In the genomic region with DNA sequence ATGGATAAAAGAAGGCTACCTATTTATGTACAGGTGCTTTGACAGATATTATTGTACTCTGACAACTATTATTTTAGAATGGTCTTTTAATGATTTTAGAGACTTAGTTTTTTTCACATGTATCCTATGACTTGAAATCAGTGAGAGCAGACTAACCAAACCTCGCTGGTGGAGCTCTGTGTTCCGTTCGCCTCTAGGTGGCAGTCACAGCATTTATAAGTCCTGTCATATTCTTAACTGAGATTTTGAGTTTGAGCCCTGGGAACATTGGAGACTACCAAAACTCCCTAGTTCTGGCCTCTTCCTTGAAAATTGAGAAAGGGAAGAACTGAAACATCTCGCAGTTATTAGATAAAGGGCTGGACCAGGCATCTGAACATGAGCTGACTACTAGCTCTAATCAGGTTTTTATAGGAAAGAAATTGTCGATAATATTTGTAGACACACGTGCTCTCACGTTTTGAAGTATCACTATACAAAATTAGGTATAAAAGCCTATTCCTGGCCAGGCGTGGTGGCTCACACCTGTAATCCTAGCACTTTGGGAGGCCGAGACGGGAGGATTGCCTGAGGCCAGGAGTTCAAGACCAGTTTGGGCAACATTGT, we compare ENCODE assay signal across 8 cellular contexts. TPM values are rescaled to one million over a fixed set of nuclear protein-coding genes. Genes with fewer than 3 reads are reported as not detected.
A peak's percentile ranks its signal among the peaks of the same experiment; 100 is the strongest.
DNase-seq lines count a peak whose midpoint lies in the region; ATAC-seq and TF ChIP-seq lines count a peak whose summit lies in the region.

No MANE protein-coding gene starts in this region.

- H3K4me1 ChIP-seq in IMR-90 (ENCODE audit: control insufficient read depth, insufficient read depth, low read length), result peaks cover 8% of the 10 kb centered on the region; the same call in 1 of the 2 replicates
- no peaks in the 10 kb centered on the region for H3K4me1 ChIP-seq in OCI-LY7 (ENCODE audit: insufficient read depth, low read length, poor library complexity, severe bottlenecking)
- H3K4me1 ChIP-seq in esophagus squamous epithelium, result peaks cover 6 to 21% (median 11%) of the 10 kb centered on the region in 3 donors

- no peaks in the 10 kb centered on the region for H3K27me3 Mint-ChIP-seq in natural killer cell treated with Interleukin-12 subunit alpha and Interleukin-12 subunit beta and Interleukin-15 and Interleukin-18, amount 100 ng/mL, for 72 hours
- H3K27me3 Mint-ChIP-seq in stimulated activated naive CD8-positive, alpha-beta T cell treated with anti-CD3 and anti-CD28 coated beads, Interleukin-15, amount 100 ng/mL, for 72 hours, result no peaks in the 10 kb centered on the region

- H4K20me1 ChIP-seq in IMR-90 (ENCODE audit: insufficient read depth, low read length), result peaks cover 9% of the 10 kb centered on the region
- H4K20me1 ChIP-seq in OCI-LY7 (ENCODE audit: insufficient read depth, low read length), result no peaks in the 10 kb centered on the region

- no peaks in the 10 kb centered on the region for H3K9me2 ChIP-seq in OCI-LY7 (ENCODE audit: insufficient read depth, low read length)

- no peaks in the 10 kb centered on the region for H3K9me3 ChIP-seq in IMR-90 (ENCODE audit: control insufficient read depth, insufficient read depth, low read length)
- H3K9me3 ChIP-seq in OCI-LY7 (ENCODE audit: low read length), result no peaks in the 10 kb centered on the region
- no peaks in the 10 kb centered on the region for H3K9me3 ChIP-seq in esophagus squamous epithelium

- H3K4me3 Mint-ChIP-seq in natural killer cell treated with Interleukin-12 subunit alpha and Interleukin-12 subunit beta and Interleukin-15 and Interleukin-18, amount 100 ng/mL, for 72 hours, result no peak overlapping the region
- no peak overlapping the region for H3K4me3 Mint-ChIP-seq in stimulated activated naive CD8-positive, alpha-beta T cell treated with anti-CD3 and anti-CD28 coated beads, Interleukin-15, amount 100 ng/mL, for 72 hours

- H2AK9ac ChIP-seq in IMR-90 (replicated peaks; ENCODE audit: low read depth, low read length, poor library complexity), result no peak overlapping the region

- no peak overlapping the region for H3K56ac ChIP-seq in IMR-90 (ENCODE audit: extremely low read depth, insufficient read depth, low read length)

- peak; percentile 84 for TF ChIP-seq CTCF in IMR-90 (conservative IDR thresholded peaks at IDR 0.05; ENCODE audit: low read depth, low read length)
- peak; percentile 99 for TF ChIP-seq CTCF in OCI-LY7 (conservative IDR thresholded peaks at IDR 0.05; ENCODE audit: low read length)
- peak; percentile 60 to 76 (median 70) for TF ChIP-seq CTCF in esophagus squamous epithelium (IDR thresholded peaks at IDR 0.05)

- H3K9ac ChIP-seq in IMR-90 (ENCODE audit: low read depth, low read length), result no peak overlapping the region

- H4K91ac ChIP-seq in IMR-90 (ENCODE audit: insufficient read depth, low read depth, low read length), result no peak overlapping the region

- DNase-seq in DMS153 (lab: John Stamatoyannopoulos, UW) (peak; percentile 34), IMR-90 (peak; percentile 88), OCI-LY7 (ENCODE audit: low spot score) (peak; percentile 76), esophagus squamous epithelium (lab: John Stamatoyannopoulos, UW) (no peak), GF-D8 (lab: John Stamatoyannopoulos, UW) (no peak)
- DNase-seq in activated T-cell treated with anti-CD3 and anti-CD28 coated beads, Interleukin-2, amount 50 U/mL, for 1 hour, result peak; percentile 54
- peak; percentile 62 for DNase-seq in natural killer cell treated with Interleukin-12 subunit alpha and Interleukin-12 subunit beta and Interleukin-15 and Interleukin-18, amount 100 ng/mL, for 72 hours (ENCODE audit: low spot score)
- DNase-seq in stimulated activated naive CD8-positive, alpha-beta T cell treated with anti-CD3 and anti-CD28 coated beads, Interleukin-15, amount 100 ng/mL, for 72 hours, result peak; percentile 48 to 51

- intact Hi-C loops in IMR-90 (cut with micrococcal nuclease), result loop anchor here (2.0 kb wide), 1 partner anchor 341 kb away; no protein-coding TSS in a partner anchor
- intact Hi-C loops in OCI-LY7 (cut with micrococcal nuclease; ENCODE audit: unreplicated experiment), result loop anchor here (1.0 to 10.0 kb wide), 3 partner anchors 195 to 678 kb away; no protein-coding TSS in a partner anchor
- intact Hi-C loops in esophagus squamous epithelium (cut with DNase I), result loop anchor here (5.0 kb wide), 1 partner anchor 273 kb away; a partner anchor contains a TSS

- peaks cover 4% of the 10 kb centered on the region for H3K36me3 Mint-ChIP-seq in natural killer cell treated with Interleukin-12 subunit alpha and Interleukin-12 subunit beta and Interleukin-15 and Interleukin-18, amount 100 ng/mL, for 72 hours

- no peak overlapping the region for H3K23ac ChIP-seq in IMR-90 (ENCODE audit: low read depth, low read length)

- H3K4me3 ChIP-seq in IMR-90 (ENCODE audit: insufficient read depth, low read depth, low read length) (no peak overlapping the region), OCI-LY7 (ENCODE audit: low read depth, low read length, poor library complexity, severe bottlenecking) (no peak overlapping the region), esophagus squamous epithelium (no peak overlapping the region)

- H3K27ac Mint-ChIP-seq in natural killer cell treated with Interleukin-12 subunit alpha and Interleukin-12 subunit beta and Interleukin-15 and Interleukin-18, amount 100 ng/mL, for 72 hours, result no peak overlapping the region
- H3K27ac Mint-ChIP-seq in stimulated activated naive CD8-positive, alpha-beta T cell treated with anti-CD3 and anti-CD28 coated beads, Interleukin-15, amount 100 ng/mL, for 72 hours, result no peak overlapping the region

- no peak overlapping the region for H2AK5ac ChIP-seq in IMR-90 (ENCODE audit: low read depth, low read length)

- H3K18ac ChIP-seq in IMR-90 (ENCODE audit: low read depth, low read length), result no peak overlapping the region

- no peaks in the 10 kb centered on the region for H3K79me2 ChIP-seq in OCI-LY7 (ENCODE audit: insufficient read depth, low read depth, low read length)

- BruUV-seq in IMR-90 (replicated peaks; lab: Mats Ljungman, UMichigan) (no TSS peak), OCI-LY7 (replicated peaks; lab: Mats Ljungman, UMichigan) (no TSS peak)

- H3K4me1 Mint-ChIP-seq in natural killer cell treated with Interleukin-12 subunit alpha and Interleukin-12 subunit beta and Interleukin-15 and Interleukin-18, amount 100 ng/mL, for 72 hours (ENCODE audit: low read depth in 2 of 2), result no peaks in the 10 kb centered on the region
- H3K4me1 Mint-ChIP-seq in stimulated activated naive CD8-positive, alpha-beta T cell treated with anti-CD3 and anti-CD28 coated beads, Interleukin-15, amount 100 ng/mL, for 72 hours, result no peaks in the 10 kb centered on the region

- TF ChIP-seq POLR2A in IMR-90 (IDR thresholded peaks at IDR 0.05; ENCODE audit: low read depth, low read length) (no peak), esophagus squamous epithelium (IDR thresholded peaks at IDR 0.05) (no peak)

- H4K5ac ChIP-seq in IMR-90 (ENCODE audit: low read depth, low read length), result no peak overlapping the region

- in situ Hi-C loops in IMR-90 (cut with MboI; ENCODE audit: low sequenced_read_pairs), result loop anchor here (25.0 kb wide), 2 partner anchors 653 to 928 kb away; no protein-coding TSS in a partner anchor

- H3K27me3 ChIP-seq in IMR-90 (ENCODE audit: control insufficient read depth, insufficient read depth, low read length) (peaks cover 2% of the 10 kb centered on the region; the same call in 1 of the 2 replicates), esophagus squamous epithelium (no peaks in the 10 kb centered on the region)

- H3K4me2 ChIP-seq in IMR-90 (ENCODE audit: low read depth, low read length) (no peak overlapping the region), OCI-LY7 (ENCODE audit: low read length) (no peak overlapping the region)

- dilution Hi-C loops in IMR-90 (cut with HindIII; ENCODE audit: low sequenced_read_pairs, unreplicated experiment), result no loop called here

- no peak overlapping the region for H2BK15ac ChIP-seq in IMR-90 (ENCODE audit: low read depth, low read length)

- H2AFZ ChIP-seq in IMR-90 (replicated peaks; ENCODE audit: low read length, poor library complexity) (no peak overlapping the region), OCI-LY7 (ENCODE audit: low read length) (no peak overlapping the region)

- H3K79me1 ChIP-seq in IMR-90 (ENCODE audit: low read depth in 1 of 2, low read length in 2 of 2), result no peaks in the 10 kb centered on the region

- peak; percentile 87 for ATAC-seq in IMR-90 (ENCODE audit: low read depth)
- ATAC-seq in natural killer cell treated with Interleukin-12 subunit alpha and Interleukin-12 subunit beta and Interleukin-15 and Interleukin-18, amount 100 ng/mL, for 72 hours, result peak in 1 of 2 donors; percentile 54
- ATAC-seq in stimulated activated naive CD8-positive, alpha-beta T cell treated with anti-CD3 and anti-CD28 coated beads, Interleukin-15, amount 100 ng/mL, for 72 hours, result peak; percentile 65

- H3K36me3 ChIP-seq in IMR-90 (ENCODE audit: control insufficient read depth, insufficient read depth, low read length) (no peaks in the 10 kb centered on the region), OCI-LY7 (ENCODE audit: insufficient read depth, low read length) (peaks cover 35% of the 10 kb centered on the region; the same call in 1 of the 2 replicates), esophagus squamous epithelium (peaks cover 0 to 22% (median 0%) of the 10 kb centered on the region in 3 donors)

- CTCF ChIA-PET in IMR-90 (lab: Yijun Ruan, JAX) (interaction anchor here (0.6 to 4.2 kb wide), 17 partner anchors 9 to 679 kb away, joined by 3 to 63 read pairs (median 3); a partner anchor contains a TSS), OCI-LY7 (lab: Charles Lee; ENCODE audit: unreplicated experiment) (interaction anchor here (0.5 to 1.0 kb wide), 2 partner anchors 273 to 1238 kb away, joined by 3 read pairs; no protein-coding TSS in a partner anchor)

- no peak overlapping the region for H3K14ac ChIP-seq in IMR-90 (replicated peaks; ENCODE audit: low read depth, low read length)

- H2BK5ac ChIP-seq in IMR-90 (ENCODE audit: low read depth, low read length, poor library complexity, severe bottlenecking), result no peak overlapping the region

- H2BK20ac ChIP-seq in IMR-90 (ENCODE audit: low read depth, low read length), result no peak overlapping the region

- H2BK120ac ChIP-seq in IMR-90 (ENCODE audit: low read depth, low read length), result no peak overlapping the region

- WGBS in IMR-90 (ENCODE audit: extremely low coverage in 2 of 2, insufficient read length in 1 of 2), 2 experiments, result no CpG with 5 or more reads among the region's 10 CpGs
- 50 to 58% methylated on average over 10 of the region's 10 CpGs for WGBS in esophagus squamous epithelium, 2 donors

- TF ChIP-seq RAD21 in IMR-90 (IDR thresholded peaks at IDR 0.05; ENCODE audit: low read length), result peak; percentile 82

- H3K9me1 ChIP-seq in IMR-90 (ENCODE audit: insufficient read depth, low read length), result no peaks in the 10 kb centered on the region

- no peak overlapping the region for H4K8ac ChIP-seq in IMR-90 (ENCODE audit: low read depth in 2 of 2, low read length in 2 of 2)

- no peak overlapping the region for H3K4ac ChIP-seq in IMR-90 (ENCODE audit: low read depth, low read length)

- no peaks in the 10 kb centered on the region for H3K9me3 Mint-ChIP-seq in natural killer cell treated with Interleukin-12 subunit alpha and Interleukin-12 subunit beta and Interleukin-15 and Interleukin-18, amount 100 ng/mL, for 72 hours
- no peaks in the 10 kb centered on the region for H3K9me3 Mint-ChIP-seq in stimulated activated naive CD8-positive, alpha-beta T cell treated with anti-CD3 and anti-CD28 coated beads, Interleukin-15, amount 100 ng/mL, for 72 hours

- POLR2A ChIA-PET in IMR-90 (lab: Charles Lee; ENCODE audit: unreplicated experiment) (no interaction called here), OCI-LY7 (lab: Charles Lee) (interaction anchor here (0.8 to 1.0 kb wide), 3 partner anchors 21 to 276 kb away, joined by 3 to 11 read pairs (median 3); a partner anchor contains a TSS)

- no peak overlapping the region for H3K27ac ChIP-seq in IMR-90 (ENCODE audit: insufficient read depth, low read length)
- H3K27ac ChIP-seq in OCI-LY7 (ENCODE audit: low read depth, low read length, poor library complexity, severe bottlenecking), result no peak overlapping the region
- H3K27ac ChIP-seq in esophagus squamous epithelium, result no peak overlapping the region

RNA-seq across cellular contexts. Expression of a gene that starts 48.3 kb away (rescaled TPM):
- total RNA-seq in IMR-90 (2012; rRNA removed) (15.0 and 16.7 TPM in 2 replicates), OCI-LY7 (2022) (52.7 and 55.6 TPM in 2 replicates), esophagus squamous epithelium (10 to 100 TPM; 14.2 to 27.1 (median 21.2) TPM)
- 9.3 and 11.9 TPM in 2 replicates for polyA plus RNA-seq in IMR-90 (2012; rRNA removed)
- polyA plus RNA-seq in IMR-90 (2012; cell fraction: cytosol; rRNA removed), result 3.6 and 22.1 TPM in 2 replicates
- polyA plus RNA-seq in IMR-90 (2012; cell fraction: nucleus; rRNA removed; ENCODE audit: low replicate concordance), result 6.4 and 15.6 TPM in 2 replicates
- 34.3 and 37.4 TPM in 2 replicates for total RNA-seq in OCI-LY7 (2014; rRNA removed; shearing (Covaris generic))
- 10 to 100 TPM; 32.1 to 83.3 TPM for total RNA-seq in natural killer cell treated with Interleukin-12 subunit alpha and Interleukin-12 subunit beta and Interleukin-15 and Interleukin-18, amount 100 ng/mL, for 72 hours

RNA-seq across cellular contexts. Expression of a gene that starts 48.6 kb away (rescaled TPM):
- 0.90 and 1.9 TPM in 2 replicates for total RNA-seq in IMR-90 (2012; rRNA removed)
- polyA plus RNA-seq in IMR-90 (2012; rRNA removed), result 15.0 and 15.4 TPM in 2 replicates
- polyA plus RNA-seq in IMR-90 (2012; cell fraction: cytosol; rRNA removed), result 14.6 and 16.0 TPM in 2 replicates
- polyA plus RNA-seq in IMR-90 (2012; cell fraction: nucleus; rRNA removed; ENCODE audit: low replicate concordance), result 2.7 and 6.5 TPM in 2 replicates
- 9.8 and 10.6 TPM in 2 replicates for total RNA-seq in OCI-LY7 (2014; rRNA removed; shearing (Covaris generic))
- 22.8 and 24.0 TPM in 2 replicates for total RNA-seq in OCI-LY7 (2022)
- total RNA-seq in esophagus squamous epithelium, result 10 to 100 TPM; 14.5 to 23.2 (median 19.4) TPM
- total RNA-seq in natural killer cell treated with Interleukin-12 subunit alpha and Interleukin-12 subunit beta and Interleukin-15 and Interleukin-18, amount 100 ng/mL, for 72 hours, result 10 to 100 TPM; 17.8 to 18.3 TPM

Comparison
In these comparisons a context has a peak if more than half of its experiments do, and no peak if none do; other contexts are left out.
1. DNase-seq: peak in DMS153 (single experiment), IMR-90 (single experiment), OCI-LY7 (single experiment), activated T-cell treated with anti-CD3 and anti-CD28 coated beads, Interleukin-2, amount 50 U/mL, for 1 hour (single experiment), natural killer cell treated with Interleukin-12 subunit alpha and Interleukin-12 subunit beta and Interleukin-15 and Interleukin-18, amount 100 ng/mL, for 72 hours (single experiment) and stimulated activated naive CD8-positive, alpha-beta T cell treated with anti-CD3 and anti-CD28 coated beads, Interleukin-15, amount 100 ng/mL, for 72 hours (2 of 2); none in esophagus squamous epithelium (single experiment) and GF-D8 (single experiment).
2. Peak in every context shown above with its lines, with median percentiles within 50 percentile points of each other: CTCF ChIP-seq.